In genomic region chr14:77832301-77832700, GRCh38 we compare ENCODE assay signal across 18 cellular contexts.
"Had no signal": no experiment of that assay in that cellular context is flagged by ENCODE, and none has a peak within 500 bp of the region (broad histone marks: within the 10 kb centered on the region; RNA-seq: fewer than 3 reads in every experiment).

No MANE protein-coding gene starts in this region.

- DNase-seq: immature natural killer cell; kidney; lower lobe of right lung; mammary epithelial cell; mesenchymal stem cell; naive thymus-derived CD8-positive, alpha-beta T cell; pancreas; psoas muscle; right lobe of liver; stimulated activated CD4-positive, alpha-beta T cell treated with anti-CD3 and anti-CD28 coated beads, Interleukin-1b, Interleukin-23, amount 100 ng/mL, for 48 hours; stimulated activated CD4-positive, alpha-beta T cell treated with anti-CD3 and anti-CD28 coated beads, Interleukin-2, amount 100 ng/mL, for 48 hours; stimulated activated CD4-positive, alpha-beta T cell treated with anti-CD3 and anti-CD28 coated beads, Interleukin-4, amount 100 ng/mL, for 4 hours; stimulated activated CD8-positive, alpha-beta memory T cell treated with anti-CD3 and anti-CD28 coated beads, Interleukin-4, amount 100 ng/mL, for 48 hours; stimulated activated naive B cell treated with anti-CD40 and anti-IgM and Interleukin-4, amounts not matched to agents 10 μg/mL and 1 μg/mL and 100 μg/mL, for 72 hours; transverse colon; upper lobe of left lung had no signal

- H3K4me1 ChIP-seq: lower lobe of right lung, pancreas, psoas muscle, right lobe of liver, transverse colon, upper lobe of left lung, vagina had no signal

- ATAC-seq: lower lobe of right lung; naive thymus-derived CD8-positive, alpha-beta T cell; pancreas; psoas muscle; right lobe of liver; stimulated activated naive B cell treated with anti-CD40 and anti-IgM and Interleukin-4, amounts not matched to agents 10 μg/mL and 1 μg/mL and 100 μg/mL, for 72 hours had no signal

- H3K9me3 ChIP-seq: lower lobe of right lung, pancreas, psoas muscle, right lobe of liver, transverse colon, upper lobe of left lung, vagina had no signal

- H3K4me3 ChIP-seq: lower lobe of right lung, pancreas, psoas muscle, right lobe of liver, smooth muscle cell, transverse colon, upper lobe of left lung, vagina had no signal

- H3K27ac ChIP-seq: lower lobe of right lung, pancreas, psoas muscle, right lobe of liver, transverse colon, upper lobe of left lung, vagina had no signal
